17 cellular contexts compared by ENCODE assay signal in genomic region chr4:11439836-11440235, GRCh38. TPM values are rescaled to one million over a fixed set of nuclear protein-coding genes. Genes with fewer than 3 reads are reported as not detected.
"Had no signal": no experiment of that assay in that cellular context is flagged by ENCODE, and none has a peak within 500 bp of the region (broad histone marks: within the 10 kb centered on the region; RNA-seq: fewer than 3 reads in every experiment).

No MANE protein-coding gene starts in this region.

- H3K4me3 ChIP-seq: dorsolateral prefrontal cortex, neural progenitor cell, suprapubic skin, upper lobe of left lung had no signal

- H3K27me3 ChIP-seq: dorsolateral prefrontal cortex, neural progenitor cell, suprapubic skin, upper lobe of left lung had no signal

- H3K36me3 ChIP-seq: neural progenitor cell, suprapubic skin, upper lobe of left lung had no signal

- H3K27ac ChIP-seq: dorsolateral prefrontal cortex, neural progenitor cell, parathyroid adenoma, suprapubic skin had no signal

- H3K4me1 ChIP-seq: parathyroid adenoma, upper lobe of left lung had no signal

- DNase-seq: activated CD4-positive, alpha-beta memory T cell treated with anti-CD3 and anti-CD28 coated beads, Interleukin-2, amount 10 ng/mL, durations not matched to agents 7 days and 5 days; activated CD4-positive, alpha-beta T cell treated with anti-CD3 and anti-CD28 coated beads for 36 hours; activated gamma-delta T cell treated with Interleukin-2 at 50 U/mL for 16 hours; activated naive CD8-positive, alpha-beta T cell treated with anti-CD3 and anti-CD28 coated beads for 36 hours; activated T-cell treated with anti-CD3 and anti-CD28 coated beads, Interleukin-2, amount 50 U/mL, for 72 hours; dorsolateral prefrontal cortex; head of caudate nucleus; islet precursor cell; stimulated activated CD4-positive, alpha-beta T cell treated with anti-CD3 and anti-CD28 coated beads, Interleukin-1b, Interleukin-23, amount 100 ng/mL, for 48 hours; T-helper 9 cell; upper lobe of left lung had no signal

- H3K9me3 ChIP-seq: suprapubic skin, upper lobe of left lung had no signal

- ATAC-seq: activated CD4-positive, alpha-beta T cell treated with anti-CD3 and anti-CD28 coated beads for 36 hours; activated T-cell treated with anti-CD3 and anti-CD28 coated beads, Interleukin-2, amount 50 U/mL, for 72 hours; esophagus mucosa; stimulated activated memory B cell treated with anti-CD40 and anti-IgM and Interleukin-4, amounts not matched to agents 10 μg/mL and 1 μg/mL and 100 μg/mL, for 72 hours had no signal

RNA-seq across cellular contexts. Expression of gene HS3ST1, which starts 11.1 kb away (rescaled TPM):
- total RNA-seq: activated CD4-positive, alpha-beta memory T cell treated with anti-CD3 and anti-CD28 coated beads, Interleukin-2, amount 10 ng/mL, durations not matched to agents 7 days and 5 days; activated CD4-positive, alpha-beta T cell treated with anti-CD3 and anti-CD28 coated beads for 36 hours; activated T-cell treated with anti-CD3 and anti-CD28 coated beads, Interleukin-2, amount 50 U/mL, for 72 hours; fibroblast of villous mesenchyme had no signal
